22 cellular contexts compared by ENCODE assay signal in genomic region chr6:133956413-133957049, GRCh38. TPM values are rescaled to one million over a fixed set of nuclear protein-coding genes. Genes with fewer than 3 reads are reported as not detected.
DNase-seq lines count a peak whose midpoint lies in the region; ATAC-seq and TF ChIP-seq lines count a peak whose summit lies in the region.
"Had no signal": no experiment of that assay in that cellular context is flagged by ENCODE, and none has a peak within 500 bp of the region (broad histone marks: within the 10 kb centered on the region; RNA-seq: fewer than 3 reads in every experiment).

No MANE protein-coding gene starts in this region.

- H3K9me2 ChIP-seq in Loucy (replicated peaks; ENCODE audit: low read depth, low read length) (no peaks in the 10 kb centered on the region), PC-9 (ENCODE audit: insufficient read depth) (no peaks in the 10 kb centered on the region)

- peaks cover 80% of the 10 kb centered on the region for H3K79me2 ChIP-seq in Loucy (ENCODE audit: insufficient read depth, low read length)
- peaks cover 82% of the 10 kb centered on the region for H3K79me2 ChIP-seq in PC-9 (ENCODE audit: low read depth)

- H3K36me3 Mint-ChIP-seq in natural killer cell = no peaks in the 10 kb centered on the region

- CTCF ChIA-PET in A673 (lab: Charles Lee) (no interaction called here), PC-9 (lab: Charles Lee) (no interaction called here)

- no peaks in the 10 kb centered on the region for H3K27me3 Mint-ChIP-seq in natural killer cell (ENCODE audit: low read depth in 2 of 2)

- peak overlapping the region; percentile 83 for H3K9ac ChIP-seq in Loucy (ENCODE audit: low read depth, low read length, poor library complexity, severe bottlenecking)

- H2AFZ ChIP-seq in Loucy (ENCODE audit: low read length) (no peak overlapping the region), PC-9 (no peak overlapping the region)

- no TSS peak for BruUV-seq in A673 (replicated peaks; lab: Mats Ljungman, UMichigan)
- no TSS peak for BruUV-seq in PC-9 (replicated peaks; lab: Mats Ljungman, UMichigan)

- H3F3A ChIP-seq in Loucy (ENCODE audit: low read depth) (no peaks in the 10 kb centered on the region), PC-9 (ENCODE audit: insufficient read depth, low read depth) (peaks cover 6% of the 10 kb centered on the region; the same call in 1 of the 2 replicates)

- POLR2A ChIA-PET in A673 (lab: Charles Lee; ENCODE audit: low non-redundant PET) = no interaction called here
- POLR2A ChIA-PET in PC-9 (lab: Charles Lee; ENCODE audit: unreplicated experiment) = no interaction called here

- H3K27ac Mint-ChIP-seq in natural killer cell = peak overlapping the region; percentile 88 to 94
- H3K27ac Mint-ChIP-seq: H9; stimulated activated effector memory CD8-positive, alpha-beta T cell treated with anti-CD3 and anti-CD28 coated beads, Interleukin-12 subunit alpha, Interleukin-12 subunit beta, amount 100 ng/mL, for 72 hours had no signal

- H3K9me3 Mint-ChIP-seq in natural killer cell = no peaks in the 10 kb centered on the region
- H3K9me3 Mint-ChIP-seq: H9; stimulated activated effector memory CD8-positive, alpha-beta T cell treated with anti-CD3 and anti-CD28 coated beads, Interleukin-12 subunit alpha, Interleukin-12 subunit beta, amount 100 ng/mL, for 72 hours had no signal

- H3K9me3 ChIP-seq in Loucy (ENCODE audit: insufficient read depth, low read depth, low read length) (no peaks in the 10 kb centered on the region), A673 (ENCODE audit: low read depth, low read length, poor library complexity, severe bottlenecking) (no peaks in the 10 kb centered on the region), PC-9 (ENCODE audit: insufficient read depth, low read depth) (no peaks in the 10 kb centered on the region)
- H3K9me3 ChIP-seq: adrenal gland, gastroesophageal sphincter, tibial artery had no signal

- H3K36me3 ChIP-seq in Loucy (ENCODE audit: insufficient read depth, low read length) = no peaks in the 10 kb centered on the region
- H3K36me3 ChIP-seq in A673 (ENCODE audit: insufficient read depth, low read length, poor library complexity, severe bottlenecking) = no peaks in the 10 kb centered on the region
- H3K36me3 ChIP-seq in PC-9 (ENCODE audit: low read depth) = no peaks in the 10 kb centered on the region
- H3K36me3 ChIP-seq: adrenal gland, cardiac muscle cell, gastroesophageal sphincter, tibial artery, WERI-Rb-1 had no signal

- ATAC-seq in natural killer cell = no peak
- ATAC-seq: gastroesophageal sphincter; stimulated activated effector memory CD8-positive, alpha-beta T cell treated with anti-CD3 and anti-CD28 coated beads, Interleukin-12 subunit alpha, Interleukin-12 subunit beta, amount 100 ng/mL, for 72 hours had no signal

- DNase-seq in NCI-H187 treated with DMSO at 0.1 percent for 48 hours (lab: John Stamatoyannopoulos, UW) (peak; percentile 53), NCI-H187 (lab: John Stamatoyannopoulos, UW) (no peak), OCI-M1 (lab: John Stamatoyannopoulos, UW) (peak; percentile 76), natural killer cell (no peak), A673 (ENCODE audit: low spot score) (no peak), PC-9 (no peak), foreskin fibroblast (no peak)
- DNase-seq: adrenal gland; dermis blood vessel endothelial cell; EL; H9; midbrain; MM.1S; SHP77; stimulated activated CD4-positive, alpha-beta T cell treated with anti-CD3 and anti-CD28 coated beads, Interleukin-12 subunit alpha, Interleukin-12 subunit beta, amount 100 ng/mL, for 4 hours; tibial artery; WERI-Rb-1 had no signal

- peak overlapping the region; percentile 49 for H3K4me3 Mint-ChIP-seq in natural killer cell
- H3K4me3 Mint-ChIP-seq: H9; stimulated activated effector memory CD8-positive, alpha-beta T cell treated with anti-CD3 and anti-CD28 coated beads, Interleukin-12 subunit alpha, Interleukin-12 subunit beta, amount 100 ng/mL, for 72 hours had no signal

- no peak for TF ChIP-seq CTCF in Loucy (conservative IDR thresholded peaks at IDR 0.05; ENCODE audit: low read length)
- TF ChIP-seq CTCF in natural killer cell (IDR thresholded peaks at IDR 0.05) = no peak
- no peak for TF ChIP-seq CTCF in A673 (conservative IDR thresholded peaks at IDR 0.05; ENCODE audit: low read depth, low read length)
- no peak for TF ChIP-seq CTCF in PC-9 (conservative IDR thresholded peaks at IDR 0.05)
- no peak for TF ChIP-seq CTCF in foreskin fibroblast (IDR thresholded peaks at IDR 0.05; ENCODE audit: low read depth, low read length)

- no peak overlapping the region for H3K27ac ChIP-seq in A673 (ENCODE audit: low read depth, low read length, poor library complexity, severe bottlenecking)
- H3K27ac ChIP-seq in PC-9 = no peak overlapping the region
- H3K27ac ChIP-seq: adrenal gland, C4-2B, cardiac muscle cell, gastroesophageal sphincter, tibial artery, WERI-Rb-1 had no signal

- intact Hi-C loops in natural killer cell (cut with micrococcal nuclease) (loop anchor here (10.0 kb wide), 1 partner anchor 1538 kb away; the partner anchor contains the start of gene AHI1), A673 (cut with micrococcal nuclease; ENCODE audit: unreplicated experiment) (no loop called here), PC-9 (cut with micrococcal nuclease; ENCODE audit: unreplicated experiment) (no loop called here)

- H3K4me3 ChIP-seq in Loucy (ENCODE audit: low read length, poor library complexity, severe bottlenecking) (peak overlapping the region; percentile 76), A673 (ENCODE audit: low read depth, low read length, poor library complexity, severe bottlenecking) (no peak overlapping the region), PC-9 (no peak overlapping the region), foreskin fibroblast (ENCODE audit: low read depth in 1 of 2, low read length in 2 of 2) (no peak overlapping the region)
- H3K4me3 ChIP-seq: adrenal gland, cardiac muscle cell, gastroesophageal sphincter, tibial artery had no signal

- H4K20me1 ChIP-seq in Loucy (ENCODE audit: insufficient read depth, low read length, poor library complexity, severe bottlenecking) = peaks cover 34% of the 10 kb centered on the region
- peaks cover 2% of the 10 kb centered on the region for H4K20me1 ChIP-seq in PC-9 (ENCODE audit: insufficient read depth)

- H3K27me3 ChIP-seq in Loucy (ENCODE audit: insufficient read depth, low read length, poor library complexity, severe bottlenecking) (no peaks in the 10 kb centered on the region), A673 (replicated peaks; ENCODE audit: insufficient read depth, low read depth, low read length, poor library complexity) (no peaks in the 10 kb centered on the region), PC-9 (ENCODE audit: insufficient read depth, low read depth) (no peaks in the 10 kb centered on the region)
- H3K27me3 ChIP-seq: adrenal gland, cardiac muscle cell, gastroesophageal sphincter, tibial artery had no signal

- H3K4me2 ChIP-seq in Loucy (ENCODE audit: low read depth, low read length, poor library complexity, severe bottlenecking) (peak overlapping the region; percentile 88), PC-9 (no peak overlapping the region)

- peaks cover 71% of the 10 kb centered on the region for H3K4me1 ChIP-seq in Loucy (ENCODE audit: insufficient read depth, low read length, poor library complexity, severe bottlenecking)
- H3K4me1 ChIP-seq in A673 (ENCODE audit: insufficient read depth, low read length, poor library complexity, severe bottlenecking) = peaks cover 17% of the 10 kb centered on the region
- H3K4me1 ChIP-seq in PC-9 (replicated peaks; ENCODE audit: insufficient read depth) = peaks cover 25% of the 10 kb centered on the region

- peaks cover 76 to 86% of the 10 kb centered on the region in 2 donors for H3K4me1 Mint-ChIP-seq in natural killer cell

RNA-seq across cellular contexts. Expression of gene TBPL1, which starts 3.5 kb away (rescaled TPM):
- total RNA-seq in natural killer cell (10 to 100 TPM; 54.8 to 71.0 (median 59.9) TPM), A673 (2021) (35.3 and 46.3 TPM in 2 replicates), PC-9 (2021) (11.0 and 21.7 TPM in 2 replicates)

Comparison
In these comparisons a context has a peak if more than half of its experiments do, and no peak if none do; other contexts are left out.
1. DNase-seq: peak in NCI-H187 treated with DMSO at 0.1 percent for 48 hours (single experiment) and OCI-M1 (single experiment); none in NCI-H187 (0 of 2), natural killer cell (single experiment), A673 (single experiment), PC-9 (0 of 2) and foreskin fibroblast (0 of 2).